16 cellular contexts compared by ENCODE assay signal in the genomic region with DNA sequence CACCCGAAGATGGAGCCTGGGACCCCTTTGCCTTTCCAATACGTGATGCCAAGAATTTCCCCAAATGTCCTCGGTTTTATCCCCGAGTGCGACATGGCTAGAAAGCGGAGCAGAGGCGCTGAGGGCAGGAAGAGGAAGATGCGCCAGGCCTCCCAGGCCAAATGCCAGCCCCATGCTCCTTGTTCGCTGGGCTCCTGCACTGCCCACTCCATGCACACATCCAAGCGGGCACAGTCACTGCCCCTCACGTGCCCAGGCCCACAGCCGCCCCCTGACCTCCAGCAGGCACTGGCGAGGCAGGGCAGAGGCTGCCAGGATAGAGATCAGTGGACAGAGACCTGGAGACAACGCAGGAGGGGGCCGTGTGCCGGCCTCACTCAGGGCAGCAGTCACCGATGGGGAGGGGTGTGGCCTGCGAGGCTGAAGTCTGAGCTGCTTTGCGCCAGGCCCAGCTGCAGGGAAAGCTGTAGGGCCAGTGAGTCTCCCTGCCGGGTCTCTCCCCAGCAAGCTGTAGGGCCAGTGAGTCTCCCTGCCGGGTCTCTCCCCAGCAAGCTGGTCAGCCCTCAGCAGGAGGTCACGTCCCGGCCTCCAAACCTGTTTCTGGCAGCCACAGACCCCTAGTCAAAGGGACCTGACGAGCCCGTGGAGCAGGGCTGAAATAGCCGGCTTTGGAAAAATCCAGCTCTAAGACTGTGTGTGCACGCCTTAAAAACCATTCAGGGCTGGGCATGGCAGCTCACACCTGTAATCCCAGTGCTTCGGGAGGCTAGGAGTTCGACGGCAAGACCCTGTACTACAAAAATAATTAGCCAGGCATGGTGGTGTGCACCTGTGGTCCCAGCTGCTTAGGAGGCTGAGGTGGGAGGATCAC.
DNase-seq lines count a peak whose midpoint lies in the region; ATAC-seq and TF ChIP-seq lines count a peak whose summit lies in the region.
"Had no signal": no experiment of that assay in that cellular context is flagged by ENCODE, and none has a peak within 500 bp of the region (broad histone marks: within the 10 kb centered on the region; RNA-seq: fewer than 3 reads in every experiment).

No MANE protein-coding gene starts in this region.

- H3K4me1 Mint-ChIP-seq in Caco-2 (ENCODE audit: low read depth, unreplicated experiment), result no peaks in the 10 kb centered on the region

- H3K36me3 ChIP-seq in Caco-2 (ENCODE audit: control insufficient read depth, insufficient read depth, low read length) (no peaks in the 10 kb centered on the region), parathyroid adenoma (ENCODE audit: control insufficient read depth, insufficient read depth, low read length) (no peaks in the 10 kb centered on the region)
- H3K36me3 ChIP-seq: brain microvascular endothelial cell, heart left ventricle had no signal

- H2AFZ ChIP-seq in parathyroid adenoma, result peak overlapping the region; percentile 85

- H3K9ac ChIP-seq in parathyroid adenoma, result no peak overlapping the region

- peak overlapping the region; percentile 68 for H3K27ac Mint-ChIP-seq in Caco-2 (ENCODE audit: unreplicated experiment)
- H3K27ac Mint-ChIP-seq: activated T-helper 2 cell treated with anti-CD3 and anti-CD28 coated beads, Interferon-gamma antibody, Interleukin-2, Interleukin-4, amounts not matched to agents 10 μg/mL and 5 μg/mL and 100 μg/mL, durations not matched to agents 14 hours and 24 hours and 36 hours had no signal

- peaks cover 11% of the 10 kb centered on the region; the same call in 1 of the 2 replicates for H3K4me1 ChIP-seq in Caco-2
- peaks cover 2% of the 10 kb centered on the region for H3K4me1 ChIP-seq in parathyroid adenoma

- no peaks in the 10 kb centered on the region for H3K27me3 Mint-ChIP-seq in Caco-2 (ENCODE audit: insufficient read depth, unreplicated experiment)

- H3K4me2 ChIP-seq in parathyroid adenoma (ENCODE audit: low read length), result no peak overlapping the region

- CTCF ChIA-PET in Caco-2 (lab: Charles Lee), result interaction anchor here (0.8 to 2.7 kb wide), 7 partner anchors 18 to 279 kb away, joined by 3 to 26 read pairs (median 3); no protein-coding TSS in a partner anchor

- peaks cover 9% of the 10 kb centered on the region for H3K9me3 Mint-ChIP-seq in Caco-2 (ENCODE audit: unreplicated experiment)
- H3K9me3 Mint-ChIP-seq: activated T-helper 2 cell treated with anti-CD3 and anti-CD28 coated beads, Interferon-gamma antibody, Interleukin-2, Interleukin-4, amounts not matched to agents 10 μg/mL and 5 μg/mL and 100 μg/mL, durations not matched to agents 14 hours and 24 hours and 36 hours had no signal

- intact Hi-C loops in Caco-2 (cut with micrococcal nuclease; ENCODE audit: unreplicated experiment), result loop anchor here (1.0 to 10.0 kb wide), 4 partner anchors 100 to 375 kb away; no protein-coding TSS in a partner anchor

- no peaks in the 10 kb centered on the region for H3K79me2 ChIP-seq in parathyroid adenoma

- peaks cover 67% of the 10 kb centered on the region for H3K36me3 Mint-ChIP-seq in Caco-2 (ENCODE audit: insufficient read depth, unreplicated experiment)

- H3K4me3 Mint-ChIP-seq in Caco-2 (ENCODE audit: unreplicated experiment), result peak overlapping the region; percentile 93

- POLR2A ChIA-PET in Caco-2 (lab: Charles Lee), result no interaction called here

- peak in 1 of 2 experiments; percentile 47 for DNase-seq in Caco-2
- DNase-seq in NCI-H526 treated with DMSO at 0.1 percent for 48 hours (lab: John Stamatoyannopoulos, UW), result peak; percentile 0
- no peak for DNase-seq in DMS153 (lab: John Stamatoyannopoulos, UW)
- DNase-seq in C1 segment of cervical spinal cord (lab: John Stamatoyannopoulos, UW), result no peak
- DNase-seq in NCI-H345 treated with DMSO at 0.1 percent for 48 hours (lab: John Stamatoyannopoulos, UW; ENCODE audit: unreplicated experiment), result no peak
- DNase-seq: activated CD4-positive, alpha-beta T cell treated with anti-CD3 and anti-CD28 coated beads for 1 hour; KG1; NCI-H1930; NK-92 treated with Interleukin-12 subunit alpha and Interleukin-12 subunit beta, amount 100 ng/mL, for 24 hours had no signal

- no peaks in the 10 kb centered on the region for H3K9me3 ChIP-seq in Caco-2
- no peaks in the 10 kb centered on the region for H3K9me3 ChIP-seq in parathyroid adenoma (ENCODE audit: control insufficient read depth, low read length)
- H3K9me3 ChIP-seq: heart left ventricle had no signal

- TF ChIP-seq CTCF in Caco-2 (IDR thresholded peaks at IDR 0.05; ENCODE audit: insufficient read depth in 1 of 2, low read depth in 1 of 2, low read length in 1 of 2, severe bottlenecking in 1 of 2, unreplicated experiment in 1 of 2) (no peak), parathyroid adenoma (IDR thresholded peaks at IDR 0.05) (no peak)

- H3K4me3 ChIP-seq in Caco-2 (ENCODE audit: low read depth, low read length), result peak overlapping the region; percentile 46
- no peak overlapping the region for H3K4me3 ChIP-seq in parathyroid adenoma (ENCODE audit: low read depth, low read length)

- BruUV-seq in Caco-2 (replicated peaks; lab: Mats Ljungman, UMichigan), result no TSS peak

- ATAC-seq in esophagus mucosa (peak; percentile 4), HG02852 (IDR thresholded peaks at IDR 0.05; ENCODE audit: unreplicated experiment) (no peak)

- no peak overlapping the region for H3K27ac ChIP-seq in parathyroid adenoma
- H3K27ac ChIP-seq: brain microvascular endothelial cell, C4-2B had no signal

- H3K27me3 ChIP-seq in Caco-2 (replicated peaks; ENCODE audit: control insufficient read depth, insufficient read depth, low read length), result no peaks in the 10 kb centered on the region
- no peaks in the 10 kb centered on the region for H3K27me3 ChIP-seq in parathyroid adenoma (ENCODE audit: control insufficient read depth, insufficient read depth, low read length)
- H3K27me3 ChIP-seq: brain microvascular endothelial cell had no signal
